In genomic region chr16:84055801-84056634, GRCh38 we compare ENCODE assay signal across 1 cellular context.
TF ChIP-seq lines count a peak whose summit lies in the region.

No MANE protein-coding gene starts in this region.

TF ChIP-seq in K562, 482 proteins besides CTCF, POLR2A, EP300 and RAD21 (continued from another document and continues in another):
- TF ChIP-seq KDM5B (IDR thresholded peaks at IDR 0.05; ENCODE audit: insufficient replicate concordance, low read depth, low read length) (no peak), HDAC3 (IDR thresholded peaks at IDR 0.05; ENCODE audit: borderline replicate concordance, partially characterized antibody) (no peak), HMBOX1 (IDR thresholded peaks at IDR 0.05) (peak; percentile 74), TRIM25 (IDR thresholded peaks at IDR 0.05; ENCODE audit: borderline replicate concordance) (no peak), NFE2 (IDR thresholded peaks at IDR 0.05; ENCODE audit: low read depth) (peak; percentile 84), NR3C1 (CRISPR knock-in tag; IDR thresholded peaks at IDR 0.05) (no peak), ZNF408 (CRISPR knock-in tag; IDR thresholded peaks at IDR 0.05; ENCODE audit: low read depth) (no peak), E4F1 (CRISPR knock-in tag; IDR thresholded peaks at IDR 0.05; ENCODE audit: borderline replicate concordance) (no peak), STAT5B (CRISPR knock-in tag; IDR thresholded peaks at IDR 0.05) (no peak), RREB1 (CRISPR knock-in tag; IDR thresholded peaks at IDR 0.05) (no peak), ZNF398 (CRISPR knock-in tag; IDR thresholded peaks at IDR 0.05) (no peak), ZNF639 (CRISPR knock-in tag; conservative IDR thresholded peaks at IDR 0.05 in 1 of 2, IDR thresholded peaks at IDR 0.05 in 1 of 2) (no peak), FOXP4 (CRISPR knock-in tag; IDR thresholded peaks at IDR 0.05; ENCODE audit: borderline replicate concordance) (no peak), ZNF77 (CRISPR knock-in tag; IDR thresholded peaks at IDR 0.05) (no peak), ZNF217 (CRISPR knock-in tag; IDR thresholded peaks at IDR 0.05) (no peak), ZNF316 (IDR thresholded peaks at IDR 0.05) (peak; percentile 73), JUNB (CRISPR knock-in tag; conservative IDR thresholded peaks at IDR 0.05) (no peak), ZNF551 (CRISPR knock-in tag; IDR thresholded peaks at IDR 0.05) (no peak), ZNF76 (CRISPR knock-in tag; IDR thresholded peaks at IDR 0.05; ENCODE audit: borderline replicate concordance) (no peak), MCM2 (IDR thresholded peaks at IDR 0.05; ENCODE audit: low read depth) (no peak), PATZ1 (CRISPR knock-in tag; IDR thresholded peaks at IDR 0.05; ENCODE audit: borderline replicate concordance) (no peak), GABPB2 (CRISPR knock-in tag; conservative IDR thresholded peaks at IDR 0.05) (no peak), OTX1 (CRISPR knock-in tag; IDR thresholded peaks at IDR 0.05) (no peak), ID3 (CRISPR knock-in tag; IDR thresholded peaks at IDR 0.05) (no peak), ID3 (tag; IDR thresholded peaks at IDR 0.05) (no peak), ZNF644 (tag; IDR thresholded peaks at IDR 0.05; ENCODE audit: low read depth) (no peak), ZNF584 (CRISPR knock-in tag; IDR thresholded peaks at IDR 0.05; ENCODE audit: low read depth) (no peak), PHB (CRISPR knock-in tag; IDR thresholded peaks at IDR 0.05) (no peak), SNIP1 (IDR thresholded peaks at IDR 0.05; ENCODE audit: low read depth) (no peak), SETDB1 (IDR thresholded peaks at IDR 0.05; ENCODE audit: low read length) (no peak), EHMT2 (IDR thresholded peaks at IDR 0.05) (no peak), AFF1 (IDR thresholded peaks at IDR 0.05; ENCODE audit: low read depth in 1 of 2, partially characterized antibody in 2 of 2) (no peak), CBX8 (IDR thresholded peaks at IDR 0.05; ENCODE audit: borderline replicate concordance, extremely low read depth, low read depth, low read length, poor library complexity, severe bottlenecking) (no peak)
